ENCODE assay signal across 23 cellular contexts in the genomic region with DNA sequence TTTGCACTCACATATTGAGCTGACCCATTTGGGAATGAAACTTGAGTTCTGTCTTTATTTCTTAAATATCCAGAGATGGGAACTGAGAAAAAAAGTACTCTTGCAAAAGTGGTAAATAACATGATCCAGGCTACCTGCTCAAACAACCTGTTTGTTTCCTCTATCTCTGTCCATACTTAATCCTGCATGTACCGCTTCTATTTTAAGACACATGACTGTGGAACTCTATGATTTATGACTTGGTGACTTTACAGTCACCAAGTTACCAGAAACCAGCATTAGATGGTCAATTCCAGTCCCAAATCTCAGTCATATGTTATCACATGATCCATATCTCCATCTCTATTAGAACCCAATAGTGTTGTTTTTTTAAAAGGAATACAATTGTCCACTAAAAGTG.
DNase-seq lines count a peak whose midpoint lies in the region; ATAC-seq and TF ChIP-seq lines count a peak whose summit lies in the region.
"Had no signal": no experiment of that assay in that cellular context is flagged by ENCODE, and none has a peak within 500 bp of the region (broad histone marks: within the 10 kb centered on the region; RNA-seq: fewer than 3 reads in every experiment).

No MANE protein-coding gene starts in this region.

- H3K9ac ChIP-seq in skeletal muscle tissue (ENCODE audit: low read depth in 1 of 3, low read length in 3 of 3) = no peak overlapping the region
- H3K9ac ChIP-seq: BLaER1 had no signal

- H3K27ac ChIP-seq in skeletal muscle tissue (ENCODE audit: low read depth, low read length) (peak overlapping the region; percentile 11), transverse colon (no peak overlapping the region)
- H3K27ac ChIP-seq: 22Rv1, A549, BLaER1 had no signal

- POLR2A ChIA-PET in HEK293T (lab: Yijun Ruan, JAX) = no interaction called here

- H3K4me3 ChIP-seq in skeletal muscle tissue (ENCODE audit: low read length in 3 of 3) (no peak overlapping the region), transverse colon (no peak overlapping the region)
- H3K4me3 ChIP-seq: A549, BLaER1, GM12878 had no signal

- TF ChIP-seq CTCF in transverse colon (IDR thresholded peaks at IDR 0.05) = no peak

- no peaks in the 10 kb centered on the region for H3K36me3 ChIP-seq in skeletal muscle tissue (ENCODE audit: control insufficient read depth in 3 of 3, insufficient read depth in 3 of 3, low read length in 3 of 3)
- no peaks in the 10 kb centered on the region for H3K36me3 ChIP-seq in transverse colon
- H3K36me3 ChIP-seq: BE2C, BLaER1 had no signal

- intact Hi-C loops in transverse colon (cut with DNase I; ENCODE audit: low total_unique reads) = no loop called here

- in situ Hi-C loops in transverse colon (cut with MboI; ENCODE audit: low pct_ligation_motif_present in 1 of 4, low pct_unique_long_range_greater_than_20kb in 1 of 4, low sequenced_read_pairs in 3 of 4) = no loop called here

- 82 to 97% methylated on average over 1 of the region's 1 CpG for WGBS in transverse colon (ENCODE audit: low coverage in 1 of 2), 2 donors

- H3K9me3 ChIP-seq in skeletal muscle tissue (ENCODE audit: control insufficient read depth in 3 of 3, low read length in 3 of 3) (no peaks in the 10 kb centered on the region), transverse colon (no peaks in the 10 kb centered on the region)
- H3K9me3 ChIP-seq: A549, BE2C, BLaER1 had no signal

- TF ChIP-seq EP300 in transverse colon (IDR thresholded peaks at IDR 0.05; ENCODE audit: low read depth) = no peak

- CTCF ChIA-PET in HEK293T (lab: Yijun Ruan, JAX) = no interaction called here

- DNase-seq in HEK293T (ENCODE audit: extremely low spot score) (no peak), myocyte (ENCODE audit: low read depth) (peak; percentile 11), transverse colon (no peak)
- DNase-seq: ACHN; BE2C; C1 segment of cervical spinal cord; CD4-positive, alpha-beta memory T cell; CD4-positive, CD25-positive, alpha-beta regulatory T cell; CD8-positive, alpha-beta memory T cell; COR-L47; DMS 273 treated with DMSO at 0.1 percent for 48 hours; DMS153; DMS53; DMS79; DND-41; EL; GDM1 had no signal

- TF ChIP-seq POLR2A in transverse colon (IDR thresholded peaks at IDR 0.05) = no peak

- H3K4me1 ChIP-seq in skeletal muscle tissue (ENCODE audit: control insufficient read depth in 3 of 3, insufficient read depth in 3 of 3, low read length in 3 of 3) (peaks cover 0 to 9% (median 0%) of the 10 kb centered on the region in 3 donors), transverse colon (no peaks in the 10 kb centered on the region)
- H3K4me1 ChIP-seq: A549, BE2C had no signal

- no peak for ATAC-seq in HG02642 (IDR thresholded peaks at IDR 0.05; ENCODE audit: poor library complexity, unreplicated experiment)
- ATAC-seq: A549, GM12878 had no signal

- no peaks in the 10 kb centered on the region for H3K27me3 ChIP-seq in skeletal muscle tissue (ENCODE audit: control insufficient read depth in 3 of 3, insufficient read depth in 3 of 3, low read length in 3 of 3)
- H3K27me3 ChIP-seq in transverse colon = no peaks in the 10 kb centered on the region
- H3K27me3 ChIP-seq: BE2C, BLaER1 had no signal

TF ChIP-seq in HEK293T, 16 proteins besides CTCF, POLR2A, EP300 and RAD21:
- TF ChIP-seq, protein P1, sequence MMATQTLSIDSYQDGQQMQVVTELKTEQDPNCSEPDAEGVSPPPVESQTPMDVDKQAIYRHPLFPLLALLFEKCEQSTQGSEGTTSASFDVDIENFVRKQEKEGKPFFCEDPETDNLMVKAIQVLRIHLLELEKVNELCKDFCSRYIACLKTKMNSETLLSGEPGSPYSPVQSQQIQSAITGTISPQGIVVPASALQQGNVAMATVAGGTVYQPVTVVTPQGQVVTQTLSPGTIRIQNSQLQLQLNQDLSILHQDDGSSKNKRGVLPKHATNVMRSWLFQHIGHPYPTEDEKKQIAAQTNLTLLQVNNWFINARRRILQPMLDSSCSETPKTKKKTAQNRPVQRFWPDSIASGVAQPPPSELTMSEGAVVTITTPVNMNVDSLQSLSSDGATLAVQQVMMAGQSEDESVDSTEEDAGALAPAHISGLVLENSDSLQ (IDR thresholded peaks at IDR 0.05) = 0 out of 2 replicates have a peak, but pooled peaks have one; percentile 31
- TF ChIP-seq SP1 (IDR thresholded peaks at IDR 0.05) (no peak), TARDBP (IDR thresholded peaks at IDR 0.05) (no peak), NFRKB (IDR thresholded peaks at IDR 0.05) (no peak), ZNF384 (IDR thresholded peaks at IDR 0.05) (no peak)
